In genomic region chr7:41881313-41882130, GRCh38 we compare ENCODE assay signal across 8 cellular contexts.
DNase-seq lines count a peak whose midpoint lies in the region; ATAC-seq and TF ChIP-seq lines count a peak whose summit lies in the region.

No MANE protein-coding gene starts in this region.

- POLR2A ChIA-PET in AG04450 (lab: Yijun Ruan, JAX): no interaction called here

- H3K27me3 ChIP-seq in AG04450 (ENCODE audit: control insufficient read depth, insufficient read depth, low read length) (no peaks in the 10 kb centered on the region), heart left ventricle (peaks cover 0 to 6% (median 0%) of the 10 kb centered on the region in 9 donors)

- no peak overlapping the region for H3K4me3 ChIP-seq in AG04450 (ENCODE audit: low read depth, low read length)
- H3K4me3 ChIP-seq in heart left ventricle: no peak overlapping the region

- intact Hi-C loops in heart left ventricle (cut with DNase I): no loop called here

- DNase-seq in AG04450 (ENCODE audit: low read depth, low spot score): no peak
- DNase-seq in activated CD4-positive, alpha-beta T cell treated with anti-CD3 and anti-CD28 coated beads, Interleukin-2, amount 50 U/mL, for 48 hours: peak; percentile 73 to 80
- DNase-seq in heart left ventricle: peak in 4 of 5 donors; percentile 36 to 54 (median 41)
- peak; percentile 38 for DNase-seq in stimulated activated CD8-positive, alpha-beta memory T cell treated with anti-CD3 and anti-CD28 coated beads, Interleukin-15, amount 100 ng/mL, for 1 hour (ENCODE audit: low read depth)
- DNase-seq in NCI-H510A treated with DMSO at 0.1 percent for 48 hours (lab: John Stamatoyannopoulos, UW): no peak
- DNase-seq in kidney glomerular epithelial cell (lab: John Stamatoyannopoulos, UW): no peak

- H3K36me3 ChIP-seq in heart left ventricle: no peaks in the 10 kb centered on the region

- TF ChIP-seq CTCF in AG04450 (IDR thresholded peaks at IDR 0.05; ENCODE audit: low read depth, low read length): no peak
- no peak for TF ChIP-seq CTCF in heart left ventricle (IDR thresholded peaks at IDR 0.05)

- H3K4me1 ChIP-seq in heart left ventricle: peaks cover 0 to 41% (median 3%) of the 10 kb centered on the region in 12 donors

- CTCF ChIA-PET in AG04450 (lab: Charles Lee): interaction anchor here (0.6 to 2.3 kb wide), 4 partner anchors 23 to 178 kb away, joined by 3 to 12 read pairs (median 3); no protein-coding TSS in a partner anchor

- H3K9me3 ChIP-seq in AG04450 (ENCODE audit: control insufficient read depth, insufficient read depth, low read length) (no peaks in the 10 kb centered on the region), heart left ventricle (no peaks in the 10 kb centered on the region)

- 62 to 76% (median 64%) methylated on average over 13 of the region's 13 CpGs for WGBS in heart left ventricle, 4 donors

- TF ChIP-seq POLR2A in heart left ventricle (IDR thresholded peaks at IDR 0.05): no peak

- ATAC-seq in GM19463 (IDR thresholded peaks at IDR 0.05; ENCODE audit: unreplicated experiment) (peak; percentile 87), HG03571 (IDR thresholded peaks at IDR 0.05; ENCODE audit: unreplicated experiment) (peak; percentile 93), heart left ventricle (peak; percentile 51 to 83 (median 71))

- peak overlapping the region; percentile 62 for H3K27ac ChIP-seq in AG04450 (ENCODE audit: low read depth, low read length)
- H3K27ac ChIP-seq in heart left ventricle: peak overlapping the region in 1 of 12 donors; percentile 72

Comparison
In these comparisons a context has a peak if more than half of its experiments do, and no peak if none do; other contexts are left out.
1. DNase-seq: peak in activated CD4-positive, alpha-beta T cell treated with anti-CD3 and anti-CD28 coated beads, Interleukin-2, amount 50 U/mL, for 48 hours (2 of 2), heart left ventricle (4 of 5) and stimulated activated CD8-positive, alpha-beta memory T cell treated with anti-CD3 and anti-CD28 coated beads, Interleukin-15, amount 100 ng/mL, for 1 hour (single experiment); none in AG04450 (single experiment), NCI-H510A treated with DMSO at 0.1 percent for 48 hours (single experiment) and kidney glomerular epithelial cell (single experiment).
2. Peak in every context shown above with its lines, with median percentiles within 50 percentile points of each other: ATAC-seq.